Comparison of ENCODE assay signal across 17 cellular contexts in the genomic region with DNA sequence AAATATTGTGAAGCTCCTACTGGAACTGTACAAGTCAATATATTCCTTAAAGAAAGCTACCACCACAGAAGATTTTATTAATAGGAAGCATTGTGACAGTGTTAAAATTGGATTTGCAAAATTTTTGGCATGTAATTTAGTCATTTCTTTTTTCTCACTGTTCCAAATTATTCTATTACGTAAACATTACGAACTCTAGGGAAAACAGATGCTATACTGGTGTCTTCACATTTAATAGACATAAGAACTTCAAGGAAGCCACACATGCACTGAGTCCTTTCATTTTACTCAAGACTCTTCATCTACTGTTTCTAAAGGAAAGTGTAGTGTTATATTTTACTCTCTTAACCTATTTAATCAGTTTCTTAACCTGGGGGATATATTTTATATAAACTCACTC.
"Had no signal": no experiment of that assay in that cellular context is flagged by ENCODE, and none has a peak within 500 bp of the region (broad histone marks: within the 10 kb centered on the region; RNA-seq: fewer than 3 reads in every experiment).

No MANE protein-coding gene starts in this region.

- DNase-seq: dermis blood vessel endothelial cell; foreskin fibroblast; kidney; left cardiac atrium; left ventricle myocardium inferior; mesendoderm; naive B cell; nephron progenitor cell; posterior cingulate gyrus; small intestine; stimulated activated CD4-positive, alpha-beta T cell treated with anti-CD3 and anti-CD28 coated beads, Interleukin-12 subunit alpha, Interleukin-12 subunit beta, amount 100 ng/mL, for 4 hours; stimulated activated naive CD4-positive, alpha-beta T cell; trophoblast cell had no signal

- H3K36me3 ChIP-seq: left ventricle myocardium inferior, neutrophil had no signal

- H3K4me3 ChIP-seq: hepatocyte, left ventricle myocardium inferior, lung had no signal

- ATAC-seq: left cardiac atrium had no signal

- H3K27ac ChIP-seq: hepatocyte, left ventricle myocardium inferior, neutrophil had no signal

- H3K9me3 ChIP-seq: left ventricle myocardium inferior, neutrophil had no signal

- FAIRE-seq: colon, kidney, small intestine had no signal

- H3K27me3 ChIP-seq: hepatocyte, neutrophil had no signal

- H2AFZ ChIP-seq: hepatocyte had no signal

- H3K79me2 ChIP-seq: hepatocyte had no signal

- H3K4me2 ChIP-seq: hepatocyte had no signal
